Comparison of ENCODE assay signal across 8 cellular contexts in genomic region chr9:128340691-128341434, GRCh38. TPM values are rescaled to one million over a fixed set of nuclear protein-coding genes. Genes with fewer than 3 reads are reported as not detected.
DNase-seq lines count a peak whose midpoint lies in the region; ATAC-seq and TF ChIP-seq lines count a peak whose summit lies in the region.

No MANE protein-coding gene starts in this region.

- H3K4me1 ChIP-seq in cardiac muscle cell (ENCODE audit: low read depth): no peaks in the 10 kb centered on the region

- H3K36me3 Mint-ChIP-seq in activated naive CD8-positive, alpha-beta T cell treated with anti-CD3 and anti-CD28 coated beads for 36 hours: peaks cover 6% of the 10 kb centered on the region
- H3K36me3 Mint-ChIP-seq in stimulated activated naive B cell treated with anti-CD40 and anti-IgM and Interleukin-4, amounts not matched to agents 10 μg/mL and 1 μg/mL and 100 μg/mL, for 72 hours: peaks cover 4 to 22% of the 10 kb centered on the region in 2 donors

- no peak for TF ChIP-seq CTCF in cardiac muscle cell (IDR thresholded peaks at IDR 0.05; ENCODE audit: low read depth, low read length)

- no peaks in the 10 kb centered on the region for H3K9me3 Mint-ChIP-seq in activated naive CD8-positive, alpha-beta T cell treated with anti-CD3 and anti-CD28 coated beads for 36 hours
- no peaks in the 10 kb centered on the region for H3K9me3 Mint-ChIP-seq in stimulated activated naive B cell treated with anti-CD40 and anti-IgM and Interleukin-4, amounts not matched to agents 10 μg/mL and 1 μg/mL and 100 μg/mL, for 72 hours

- no peaks in the 10 kb centered on the region for H3K27me3 ChIP-seq in cardiac muscle cell

- DNase-seq in cardiac muscle cell (ENCODE audit: low read depth in 1 of 2, low spot score in 1 of 2): peak; percentile 6 to 12
- no peak for DNase-seq in Right ventricle myocardium superior
- no peak for DNase-seq in activated naive CD8-positive, alpha-beta T cell treated with anti-CD3 and anti-CD28 coated beads for 36 hours
- peak; percentile 41 for DNase-seq in iPS-NIHi7 (ENCODE audit: extremely low spot score)
- no peak for DNase-seq in stimulated activated naive B cell treated with anti-CD40 and anti-IgM and Interleukin-4, amounts not matched to agents 10 μg/mL and 1 μg/mL and 100 μg/mL, for 72 hours
- no peak for DNase-seq in HK-2 (ENCODE audit: unreplicated experiment)
- no peak for DNase-seq in HPDE6-E6E7 (ENCODE audit: extremely low spot score)

- H3K36me3 ChIP-seq in cardiac muscle cell: peaks cover 10% of the 10 kb centered on the region

- intact Hi-C loops in Right ventricle myocardium superior (cut with DNase I): loop anchor here (2.0 kb wide), 1 partner anchor 46 kb away; no protein-coding TSS in a partner anchor

- no peak for ATAC-seq in Right ventricle myocardium superior (ENCODE audit: poor library complexity)
- ATAC-seq in HG03571 (IDR thresholded peaks at IDR 0.05; ENCODE audit: unreplicated experiment): peak; percentile 25
- ATAC-seq in stimulated activated naive B cell treated with anti-CD40 and anti-IgM and Interleukin-4, amounts not matched to agents 10 μg/mL and 1 μg/mL and 100 μg/mL, for 72 hours (replicated peaks): peak; percentile 67

- H3K27me3 Mint-ChIP-seq in activated naive CD8-positive, alpha-beta T cell treated with anti-CD3 and anti-CD28 coated beads for 36 hours: no peaks in the 10 kb centered on the region
- H3K27me3 Mint-ChIP-seq in stimulated activated naive B cell treated with anti-CD40 and anti-IgM and Interleukin-4, amounts not matched to agents 10 μg/mL and 1 μg/mL and 100 μg/mL, for 72 hours: no peaks in the 10 kb centered on the region

- peak overlapping the region; percentile 58 for H3K27ac Mint-ChIP-seq in activated naive CD8-positive, alpha-beta T cell treated with anti-CD3 and anti-CD28 coated beads for 36 hours
- H3K27ac Mint-ChIP-seq in stimulated activated naive B cell treated with anti-CD40 and anti-IgM and Interleukin-4, amounts not matched to agents 10 μg/mL and 1 μg/mL and 100 μg/mL, for 72 hours: no peak overlapping the region

- no peak overlapping the region for H3K27ac ChIP-seq in cardiac muscle cell

- H3K4me1 Mint-ChIP-seq in activated naive CD8-positive, alpha-beta T cell treated with anti-CD3 and anti-CD28 coated beads for 36 hours: peaks cover 9% of the 10 kb centered on the region
- peaks cover 4 to 12% of the 10 kb centered on the region in 2 donors for H3K4me1 Mint-ChIP-seq in stimulated activated naive B cell treated with anti-CD40 and anti-IgM and Interleukin-4, amounts not matched to agents 10 μg/mL and 1 μg/mL and 100 μg/mL, for 72 hours

- peak overlapping the region; percentile 90 for H3K4me3 Mint-ChIP-seq in activated naive CD8-positive, alpha-beta T cell treated with anti-CD3 and anti-CD28 coated beads for 36 hours
- peak overlapping the region; percentile 93 to 99 for H3K4me3 Mint-ChIP-seq in stimulated activated naive B cell treated with anti-CD40 and anti-IgM and Interleukin-4, amounts not matched to agents 10 μg/mL and 1 μg/mL and 100 μg/mL, for 72 hours

- peak overlapping the region; percentile 82 for H3K4me3 ChIP-seq in cardiac muscle cell

- H3K9me3 ChIP-seq in cardiac muscle cell (ENCODE audit: low read depth): no peaks in the 10 kb centered on the region

RNA-seq across cellular contexts. Expression of gene SLC27A4, which starts 0.5 kb away (rescaled TPM):
- total RNA-seq in cardiac muscle cell (16.9 and 30.2 TPM in 2 replicates), Right ventricle myocardium superior (19.0 TPM)
- polyA plus RNA-seq in cardiac muscle cell: 17.8 TPM in 2 replicates
- total RNA-seq in activated naive CD8-positive, alpha-beta T cell treated with anti-CD3 and anti-CD28 coated beads for 36 hours: 10 to 100 TPM; 21.0 to 22.8 TPM

RNA-seq across cellular contexts. Expression of gene COQ4, which starts 18.2 kb away (rescaled TPM):
- total RNA-seq in cardiac muscle cell (87.1 and 93.3 TPM in 2 replicates), Right ventricle myocardium superior (29.5 TPM)
- 75.1 and 81.1 TPM in 2 replicates for polyA plus RNA-seq in cardiac muscle cell
- total RNA-seq in activated naive CD8-positive, alpha-beta T cell treated with anti-CD3 and anti-CD28 coated beads for 36 hours: 10 to 100 TPM; 41.4 to 45.6 TPM

RNA-seq across cellular contexts. Expression of gene TRUB2, which starts 18.6 kb away (rescaled TPM):
- total RNA-seq in cardiac muscle cell: 15.5 and 18.6 TPM in 2 replicates
- 54.2 and 63.5 TPM in 2 replicates for polyA plus RNA-seq in cardiac muscle cell
- 35.5 TPM for total RNA-seq in Right ventricle myocardium superior
- 10 to 100 TPM; 43.5 to 45.4 TPM for total RNA-seq in activated naive CD8-positive, alpha-beta T cell treated with anti-CD3 and anti-CD28 coated beads for 36 hours

RNA-seq across cellular contexts. Expression of gene URM1, which starts 30.3 kb away (rescaled TPM):
- total RNA-seq in cardiac muscle cell (48.0 and 51.8 TPM in 2 replicates), Right ventricle myocardium superior (56.9 TPM)
- polyA plus RNA-seq in cardiac muscle cell: 39.7 and 71.0 TPM in 2 replicates
- total RNA-seq in activated naive CD8-positive, alpha-beta T cell treated with anti-CD3 and anti-CD28 coated beads for 36 hours: 10 to 100 TPM; 81.7 to 85.6 TPM

Comparison
In these comparisons a context has a peak if more than half of its experiments do, and no peak if none do; other contexts are left out.
1. DNase-seq: peak in cardiac muscle cell (2 of 2) and iPS-NIHi7 (single experiment); none in Right ventricle myocardium superior (single experiment), activated naive CD8-positive, alpha-beta T cell treated with anti-CD3 and anti-CD28 coated beads for 36 hours (single experiment), stimulated activated naive B cell treated with anti-CD40 and anti-IgM and Interleukin-4, amounts not matched to agents 10 μg/mL and 1 μg/mL and 100 μg/mL, for 72 hours (single experiment), HK-2 (single experiment) and HPDE6-E6E7 (single experiment).